In the genomic region with DNA sequence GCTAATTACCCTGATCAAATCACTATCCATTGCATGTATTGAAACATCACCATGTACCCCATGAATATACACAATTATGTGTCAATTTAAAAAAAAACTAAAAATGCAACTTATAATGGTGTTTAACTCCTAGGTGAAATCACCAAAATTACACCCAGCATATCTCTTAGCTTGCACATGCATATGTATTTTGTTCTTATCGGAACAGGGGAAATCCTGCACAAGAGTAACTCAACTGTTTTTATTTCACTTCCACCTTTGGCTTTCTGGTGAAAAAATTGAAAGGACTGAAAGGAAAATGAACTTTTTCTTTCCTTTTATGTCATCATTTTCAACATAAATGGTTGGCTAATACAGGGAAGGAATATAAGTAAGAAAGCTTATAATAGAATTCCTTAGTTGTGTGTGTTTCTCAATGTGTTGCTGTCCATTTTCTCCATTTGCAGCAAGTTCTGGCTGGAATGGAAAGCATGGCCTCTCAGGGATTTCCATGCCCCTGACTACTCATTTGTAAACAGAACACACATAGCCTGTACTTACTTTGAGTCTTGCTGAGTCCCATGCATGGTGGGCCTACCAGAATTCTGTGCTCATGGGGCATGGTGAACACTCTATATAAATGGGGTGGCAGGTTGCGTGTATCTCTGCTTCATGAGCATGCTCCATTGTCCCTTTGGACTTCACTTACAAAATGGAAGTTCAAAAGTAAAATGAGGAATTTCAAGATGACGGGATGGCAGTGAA, we compare ENCODE assay signal across 16 cellular contexts.
"Had no signal": no experiment of that assay in that cellular context is flagged by ENCODE, and none has a peak within 500 bp of the region (broad histone marks: within the 10 kb centered on the region; RNA-seq: fewer than 3 reads in every experiment).

No MANE protein-coding gene starts in this region.

- H3K36me3 Mint-ChIP-seq: memory B cell; natural killer cell treated with Interleukin-12 subunit alpha and Interleukin-12 subunit beta and Interleukin-15 and Interleukin-18, amount 100 ng/mL, for 72 hours had no signal

- ATAC-seq: foreskin keratinocyte; left cardiac atrium; lower lobe of right lung; natural killer cell treated with Interleukin-12 subunit alpha and Interleukin-12 subunit beta and Interleukin-15 and Interleukin-18, amount 100 ng/mL, for 72 hours; psoas muscle had no signal

- FAIRE-seq: colon, kidney had no signal

- H3K4me3 Mint-ChIP-seq: dendritic cell treated with granulocyte-macrophage colony-stimulating factor and Interleukin-4, amounts not matched to agents 40 ng/mL and 50 ng/mL, for 4 days; memory B cell; natural killer cell treated with Interleukin-12 subunit alpha and Interleukin-12 subunit beta and Interleukin-15 and Interleukin-18, amount 100 ng/mL, for 72 hours had no signal

- H3K9me3 Mint-ChIP-seq: dendritic cell treated with granulocyte-macrophage colony-stimulating factor and Interleukin-4, amounts not matched to agents 40 ng/mL and 50 ng/mL, for 4 days; natural killer cell treated with Interleukin-12 subunit alpha and Interleukin-12 subunit beta and Interleukin-15 and Interleukin-18, amount 100 ng/mL, for 72 hours had no signal

- H3K27me3 Mint-ChIP-seq: dendritic cell treated with granulocyte-macrophage colony-stimulating factor and Interleukin-4, amounts not matched to agents 40 ng/mL and 50 ng/mL, for 4 days had no signal

- H3K27ac Mint-ChIP-seq: dendritic cell treated with granulocyte-macrophage colony-stimulating factor and Interleukin-4, amounts not matched to agents 40 ng/mL and 50 ng/mL, for 4 days; memory B cell; natural killer cell treated with Interleukin-12 subunit alpha and Interleukin-12 subunit beta and Interleukin-15 and Interleukin-18, amount 100 ng/mL, for 72 hours had no signal

- DNase-seq: foreskin keratinocyte; kidney; left cardiac atrium; left ventricle myocardium inferior; lower lobe of right lung; midbrain; psoas muscle; retina; sigmoid colon; stimulated activated CD4-positive, alpha-beta T cell treated with anti-CD3 and anti-CD28 coated beads, Interleukin-2, amount 100 ng/mL, for 24 hours; stimulated activated CD4-positive, alpha-beta T cell treated with anti-CD3 and anti-CD28 coated beads, Interleukin-4, amount 100 ng/mL, for 4 hours; stimulated activated naive CD4-positive, alpha-beta T cell treated with Interleukin-2 at 50 U/mL for 16 hours had no signal
